ENCODE assay signal across 10 cellular contexts in the genomic region with DNA sequence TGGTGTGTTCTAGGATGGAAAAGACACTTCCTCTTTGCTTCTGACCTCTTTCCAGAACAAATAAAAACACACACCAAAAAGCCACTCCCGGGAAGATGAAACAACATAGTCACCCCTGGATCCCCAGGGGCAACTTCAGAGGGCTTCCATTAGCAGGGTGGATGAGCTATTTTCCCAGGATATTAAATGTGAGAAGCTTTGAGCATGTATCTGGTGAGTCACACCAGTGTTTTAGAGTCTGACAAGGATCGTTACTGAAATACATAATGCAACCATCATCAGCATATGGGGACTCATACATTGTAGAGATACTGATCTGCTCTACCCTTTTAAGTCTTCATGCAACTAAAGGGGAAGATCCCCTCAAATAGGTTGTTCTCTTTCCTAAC.
DNase-seq lines count a peak whose midpoint lies in the region; ATAC-seq and TF ChIP-seq lines count a peak whose summit lies in the region.
"Had no signal": no experiment of that assay in that cellular context is flagged by ENCODE, and none has a peak within 500 bp of the region (broad histone marks: within the 10 kb centered on the region; RNA-seq: fewer than 3 reads in every experiment).

No MANE protein-coding gene starts in this region.

- H3K4me3 ChIP-seq in fibroblast of mammary gland (ENCODE audit: control insufficient read depth, low read depth, low read length) (no peak overlapping the region), skeletal muscle tissue (ENCODE audit: low read length in 3 of 3) (no peak overlapping the region), adrenal gland (no peak overlapping the region)
- H3K4me3 ChIP-seq: thyroid gland had no signal

- H3K9me3 ChIP-seq in skeletal muscle tissue (ENCODE audit: control insufficient read depth in 3 of 3, low read length in 3 of 3), result no peaks in the 10 kb centered on the region
- H3K9me3 ChIP-seq in adrenal gland (replicated peaks in 1 of 3), result no peaks in the 10 kb centered on the region
- H3K9me3 ChIP-seq: thyroid gland had no signal

- no peak for TF ChIP-seq POLR2A in adrenal gland (IDR thresholded peaks at IDR 0.05)

- H3K27me3 ChIP-seq in skeletal muscle tissue (ENCODE audit: control insufficient read depth in 3 of 3, insufficient read depth in 3 of 3, low read length in 3 of 3) (no peaks in the 10 kb centered on the region), adrenal gland (no peaks in the 10 kb centered on the region)
- H3K27me3 ChIP-seq: thyroid gland had no signal

- H3K27ac ChIP-seq in skeletal muscle tissue (ENCODE audit: low read depth, low read length) (peak overlapping the region; percentile 54), adrenal gland (peak overlapping the region in 1 of 5 donors; percentile 30)
- H3K27ac ChIP-seq: thyroid gland had no signal

- peak; percentile 87 for ATAC-seq in SK-N-SH treated with all-trans-retinoic acid at 6 μM for 48 hours
- ATAC-seq in HG03521 (IDR thresholded peaks at IDR 0.05; ENCODE audit: unreplicated experiment), result no peak

- H3K36me3 ChIP-seq in skeletal muscle tissue (ENCODE audit: control insufficient read depth in 3 of 3, insufficient read depth in 3 of 3, low read length in 3 of 3) (no peaks in the 10 kb centered on the region), adrenal gland (replicated peaks in 1 of 2) (no peaks in the 10 kb centered on the region)
- H3K36me3 ChIP-seq: thyroid gland had no signal

- intact Hi-C loops in adrenal gland (cut with DNase I), result no loop called here

- DNase-seq in NCI-H2171 treated with DMSO at 0.1 percent for 48 hours (lab: John Stamatoyannopoulos, UW) (peak; percentile 25), NCI-H2171 (lab: John Stamatoyannopoulos, UW) (no peak), fibroblast of mammary gland (ENCODE audit: low read depth) (peak; percentile 95), adrenal gland (no peak), CD1c-positive myeloid dendritic cell (ENCODE audit: extremely low spot score) (no peak)
- DNase-seq: NCI-H1417, thyroid gland had no signal

- H3K4me1 ChIP-seq in skeletal muscle tissue (ENCODE audit: control insufficient read depth in 3 of 3, insufficient read depth in 3 of 3, low read length in 3 of 3) (peaks cover 9 to 16% (median 14%) of the 10 kb centered on the region in 3 donors), adrenal gland (replicated peaks in 1 of 2) (peaks cover 1 to 8% of the 10 kb centered on the region in 2 donors)

- H3K9ac ChIP-seq in skeletal muscle tissue (ENCODE audit: low read depth in 1 of 3, low read length in 3 of 3), result no peak overlapping the region

- TF ChIP-seq CTCF in fibroblast of mammary gland (conservative IDR thresholded peaks at IDR 0.05; ENCODE audit: control insufficient read depth, insufficient read depth, low read depth, low read length), result no peak
- TF ChIP-seq CTCF in adrenal gland (IDR thresholded peaks at IDR 0.05), result no peak

- 55 to 65% (median 58%) methylated on average over 2 of the region's 2 CpGs for WGBS in adrenal gland, 4 donors

TF ChIP-seq in SK-N-SH treated with all-trans-retinoic acid at 6 μM for 48 hours, 23 proteins besides CTCF, POLR2A, EP300 and RAD21:
- TF ChIP-seq ZFP30 (CRISPR knock-in tag; IDR thresholded peaks at IDR 0.05) (no peak), ISL1 (CRISPR knock-in tag; IDR thresholded peaks at IDR 0.05) (0 out of 2 replicates have a peak, but pooled peaks have one; percentile 11), SNAI2 (CRISPR knock-in tag; IDR thresholded peaks at IDR 0.05) (no peak)
- TF ChIP-seq, protein P1, sequence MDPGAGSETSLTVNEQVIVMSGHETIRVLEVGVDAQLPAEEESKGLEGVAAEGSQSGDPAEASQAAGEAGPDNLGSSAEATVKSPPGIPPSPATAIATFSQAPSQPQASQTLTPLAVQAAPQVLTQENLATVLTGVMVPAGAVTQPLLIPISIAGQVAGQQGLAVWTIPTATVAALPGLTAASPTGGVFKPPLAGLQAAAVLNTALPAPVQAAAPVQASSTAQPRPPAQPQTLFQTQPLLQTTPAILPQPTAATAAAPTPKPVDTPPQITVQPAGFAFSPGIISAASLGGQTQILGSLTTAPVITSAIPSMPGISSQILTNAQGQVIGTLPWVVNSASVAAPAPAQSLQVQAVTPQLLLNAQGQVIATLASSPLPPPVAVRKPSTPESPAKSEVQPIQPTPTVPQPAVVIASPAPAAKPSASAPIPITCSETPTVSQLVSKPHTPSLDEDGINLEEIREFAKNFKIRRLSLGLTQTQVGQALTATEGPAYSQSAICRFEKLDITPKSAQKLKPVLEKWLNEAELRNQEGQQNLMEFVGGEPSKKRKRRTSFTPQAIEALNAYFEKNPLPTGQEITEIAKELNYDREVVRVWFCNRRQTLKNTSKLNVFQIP (CRISPR knock-in tag; IDR thresholded peaks at IDR 0.05; ENCODE audit: borderline replicate concordance, low read depth), result no peak

Comparison
In these comparisons a context has a peak if more than half of its experiments do, and no peak if none do; other contexts are left out.
1. DNase-seq: peak in NCI-H2171 treated with DMSO at 0.1 percent for 48 hours (single experiment) and fibroblast of mammary gland (single experiment); none in NCI-H2171 (single experiment), adrenal gland (0 of 7) and CD1c-positive myeloid dendritic cell (single experiment).